1 cellular context compared by ENCODE assay signal in the genomic region with DNA sequence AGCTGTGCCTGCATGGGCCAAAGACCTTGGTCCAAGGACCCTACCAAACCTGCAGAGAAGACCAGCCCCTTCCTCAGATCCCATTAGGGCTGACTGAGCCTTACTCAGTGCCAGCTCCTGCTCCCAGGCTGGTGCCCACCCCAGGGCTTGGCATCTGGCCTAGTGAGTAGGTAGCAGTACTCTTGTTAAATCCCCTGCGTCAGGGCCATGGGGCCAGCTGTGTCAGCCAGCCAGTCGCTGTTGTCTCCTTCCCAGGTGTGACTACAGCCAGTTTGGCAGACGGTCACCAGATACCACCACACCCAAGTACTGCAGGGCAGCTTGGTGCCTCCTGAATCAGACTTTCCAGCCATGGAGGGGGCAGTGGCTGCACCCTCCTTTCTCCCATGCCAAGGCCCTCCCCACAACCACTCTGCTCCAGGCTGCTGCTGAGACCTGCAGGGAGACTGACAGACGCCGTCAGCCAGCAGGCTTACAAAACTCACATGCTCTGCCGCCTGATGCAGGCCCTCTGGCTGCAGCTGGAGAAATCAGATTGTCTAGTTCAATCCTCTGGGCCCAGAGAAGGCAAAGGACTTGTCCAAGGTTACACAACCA.
TF ChIP-seq lines count a peak whose summit lies in the region.

No MANE protein-coding gene starts in this region.

TF ChIP-seq in HCT116, 20 proteins besides CTCF, POLR2A, EP300 and RAD21:
- TF ChIP-seq MAX (IDR thresholded peaks at IDR 0.05), result no peak
- TF ChIP-seq ZBTB33 (IDR thresholded peaks at IDR 0.05; ENCODE audit: extremely low read depth, insufficient replicate concordance, low read length), result no peak
- no peak for TF ChIP-seq SRF (IDR thresholded peaks at IDR 0.05; ENCODE audit: low read depth)
- no peak for TF ChIP-seq SIN3A (IDR thresholded peaks at IDR 0.05; ENCODE audit: low read depth)
- no peak for TF ChIP-seq CEBPB (IDR thresholded peaks at IDR 0.05; ENCODE audit: low read depth)
- TF ChIP-seq FOSL1 (IDR thresholded peaks at IDR 0.05; ENCODE audit: low read depth), result no peak
- TF ChIP-seq ELF1 (IDR thresholded peaks at IDR 0.05; ENCODE audit: borderline replicate concordance, low read depth), result no peak
- TF ChIP-seq EZH2phosphoT487 (IDR thresholded peaks at IDR 0.05; ENCODE audit: borderline replicate concordance), result no peak
TF ChIP-seq in HCT116: peak in this region for 0.
